10 cellular contexts compared by ENCODE assay signal in genomic region chr11:13487661-13488030, GRCh38. TPM values are rescaled to one million over a fixed set of nuclear protein-coding genes. Genes with fewer than 3 reads are reported as not detected.
A peak's percentile ranks its signal among the peaks of the same experiment; 100 is the strongest.
DNase-seq lines count a peak whose midpoint lies in the region; ATAC-seq and TF ChIP-seq lines count a peak whose summit lies in the region.
"Had no signal": no experiment of that assay in that cellular context is flagged by ENCODE, and none has a peak within 500 bp of the region (broad histone marks: within the 10 kb centered on the region; RNA-seq: fewer than 3 reads in every experiment).

No MANE protein-coding gene starts in this region.

- POLR2A ChIA-PET in CD8-positive, alpha-beta memory T cell (lab: Charles Lee): interaction anchor here (1.2 kb wide), 1 partner anchor 24 kb away, joined by 4 read pairs; the partner anchor contains the start of gene BTBD10
- POLR2A ChIA-PET in naive thymus-derived CD4-positive, alpha-beta T cell (lab: Charles Lee): interaction anchor here (0.8 kb wide), 1 partner anchor 24 kb away, joined by 3 read pairs; no protein-coding TSS in a partner anchor

- no peaks in the 10 kb centered on the region for H3K36me3 ChIP-seq in CD8-positive, alpha-beta memory T cell (ENCODE audit: insufficient read depth, low read length)
- H3K36me3 ChIP-seq in brain microvascular endothelial cell (replicated peaks) (no peaks in the 10 kb centered on the region), aorta (ENCODE audit: control insufficient read depth in 1 of 2, insufficient read depth in 2 of 2, low read length in 1 of 2) (no peaks in the 10 kb centered on the region)
- no peaks in the 10 kb centered on the region for H3K36me3 ChIP-seq in naive thymus-derived CD4-positive, alpha-beta T cell (ENCODE audit: control insufficient read depth in 2 of 3, insufficient read depth in 3 of 3, low read length in 3 of 3)
- H3K36me3 ChIP-seq: SJSA1 had no signal

- no peaks in the 10 kb centered on the region for H3K36me3 Mint-ChIP-seq in CD8-positive, alpha-beta memory T cell
- no peaks in the 10 kb centered on the region for H3K36me3 Mint-ChIP-seq in naive thymus-derived CD4-positive, alpha-beta T cell

- peak overlapping the region; percentile 45 to 84 (median 81) for H3K4me3 Mint-ChIP-seq in CD8-positive, alpha-beta memory T cell
- H3K4me3 Mint-ChIP-seq in naive thymus-derived CD4-positive, alpha-beta T cell: peak overlapping the region; percentile 66 to 90 (median 76)

- in situ Hi-C loops in brain microvascular endothelial cell (cut with HindIII; ENCODE audit: low pct_ligation_motif_present, low sequenced_read_pairs): no loop called here

- CTCF ChIA-PET in CD8-positive, alpha-beta memory T cell (lab: Charles Lee): interaction anchor here (0.8 to 1.5 kb wide), 5 partner anchors 10 to 1720 kb away, joined by 3 to 11 read pairs (median 3); no protein-coding TSS in a partner anchor
- CTCF ChIA-PET in naive thymus-derived CD4-positive, alpha-beta T cell (lab: Charles Lee): interaction anchor here (0.8 to 1.5 kb wide), 4 partner anchors 10 to 761 kb away, joined by 3 to 7 read pairs (median 4); partner anchors contain the start of gene BTBD10

- H3K9me3 Mint-ChIP-seq in CD8-positive, alpha-beta memory T cell: peaks cover 0 to 5% (median 0%) of the 10 kb centered on the region in 5 donors
- peaks cover 0 to 11% (median 0%) of the 10 kb centered on the region in 11 donors for H3K9me3 Mint-ChIP-seq in naive thymus-derived CD4-positive, alpha-beta T cell

- intact Hi-C loops in naive thymus-derived CD4-positive, alpha-beta T cell (cut with micrococcal nuclease): loop anchor here (1.0 to 5.0 kb wide), 5 partner anchors 24 to 762 kb away; partner anchors contain the start of genes BTBD10 (in 2 of the 2) and FAR1 (in 1 of the 2)
- intact Hi-C loops in aorta (cut with DNase I): no loop called here

- no peak overlapping the region for H3K27ac ChIP-seq in CD8-positive, alpha-beta memory T cell (ENCODE audit: low read depth, low read length)
- H3K27ac ChIP-seq in brain microvascular endothelial cell (no peak overlapping the region), aorta (ENCODE audit: low read depth in 1 of 2, low read length in 2 of 2) (no peak overlapping the region)
- no peak overlapping the region for H3K27ac ChIP-seq in naive thymus-derived CD4-positive, alpha-beta T cell (ENCODE audit: low read depth, low read length)
- H3K27ac ChIP-seq: SJSA1 had no signal

- ATAC-seq in GM19351 (IDR thresholded peaks at IDR 0.05; ENCODE audit: unreplicated experiment) (peak; percentile 81), HG02970 (IDR thresholded peaks at IDR 0.05; ENCODE audit: low FRiP score, unreplicated experiment) (no peak), aorta (ENCODE audit: low FRiP score) (no peak)
- ATAC-seq in naive thymus-derived CD4-positive, alpha-beta T cell: peak; percentile 75

- no peaks in the 10 kb centered on the region for H3K27me3 ChIP-seq in CD8-positive, alpha-beta memory T cell (ENCODE audit: insufficient read depth, low read length, poor library complexity, severe bottlenecking)
- H3K27me3 ChIP-seq in brain microvascular endothelial cell (replicated peaks): no peaks in the 10 kb centered on the region
- no peaks in the 10 kb centered on the region for H3K27me3 ChIP-seq in naive thymus-derived CD4-positive, alpha-beta T cell (ENCODE audit: control insufficient read depth in 2 of 2, insufficient read depth in 2 of 2, low read length in 2 of 2)
- H3K27me3 ChIP-seq in aorta (ENCODE audit: control insufficient read depth in 1 of 2, insufficient read depth in 2 of 2, low read length in 1 of 2): peaks cover 0 to 2% of the 10 kb centered on the region in 2 donors
- H3K27me3 ChIP-seq: SJSA1 had no signal

- peak overlapping the region in 7 of 8 donors; percentile 9 to 88 (median 72) for H3K27ac Mint-ChIP-seq in CD8-positive, alpha-beta memory T cell
- peak overlapping the region in 6 of 9 donors; percentile 39 to 77 (median 74) for H3K27ac Mint-ChIP-seq in naive thymus-derived CD4-positive, alpha-beta T cell

- H3K27me3 Mint-ChIP-seq in CD8-positive, alpha-beta memory T cell: peaks cover 0 to 3% of the 10 kb centered on the region in 2 donors
- peaks cover 0 to 9% (median 2%) of the 10 kb centered on the region in 5 donors for H3K27me3 Mint-ChIP-seq in naive thymus-derived CD4-positive, alpha-beta T cell

- peaks cover 6 to 8% (median 6%) of the 10 kb centered on the region in 3 donors for H3K4me1 Mint-ChIP-seq in CD8-positive, alpha-beta memory T cell
- H3K4me1 Mint-ChIP-seq in naive thymus-derived CD4-positive, alpha-beta T cell: peaks cover 5 to 7% (median 6%) of the 10 kb centered on the region in 7 donors

- TF ChIP-seq CTCF in LNCAP (IDR thresholded peaks at IDR 0.05) (0 out of 2 replicates have a peak, but pooled peaks have one; percentile 20), brain microvascular endothelial cell (IDR thresholded peaks at IDR 0.05; ENCODE audit: low read depth, low read length, missing control alignments) (peak; percentile 42)

- H3K4me1 ChIP-seq in CD8-positive, alpha-beta memory T cell (ENCODE audit: insufficient read depth, low read length): no peaks in the 10 kb centered on the region
- H3K4me1 ChIP-seq in naive thymus-derived CD4-positive, alpha-beta T cell (ENCODE audit: control insufficient read depth in 2 of 2, insufficient read depth in 2 of 2, low read length in 2 of 2): peaks cover 0 to 4% of the 10 kb centered on the region in 2 donors
- H3K4me1 ChIP-seq in aorta (ENCODE audit: control insufficient read depth in 1 of 2, insufficient read depth in 2 of 2, low read length in 2 of 2): no peaks in the 10 kb centered on the region
- H3K4me1 ChIP-seq: SJSA1 had no signal

- no peaks in the 10 kb centered on the region for H3K9me3 ChIP-seq in CD8-positive, alpha-beta memory T cell (ENCODE audit: low read length)
- H3K9me3 ChIP-seq in naive thymus-derived CD4-positive, alpha-beta T cell (ENCODE audit: control insufficient read depth in 2 of 3, low read length in 3 of 3): no peaks in the 10 kb centered on the region
- peaks cover 1% of the 10 kb centered on the region for H3K9me3 ChIP-seq in aorta (ENCODE audit: control insufficient read depth, low read length)
- H3K9me3 ChIP-seq: SJSA1 had no signal

- peak in 3 of 5 donors; percentile 16 to 52 (median 51) for DNase-seq in CD8-positive, alpha-beta memory T cell
- peak; percentile 11 for DNase-seq in brain microvascular endothelial cell
- DNase-seq in naive thymus-derived CD4-positive, alpha-beta T cell: peak in 6 of 9 donors; percentile 14 to 41 (median 28)
- no peak for DNase-seq in GM19240 (ENCODE audit: insufficient read length, low spot score)
- DNase-seq in aorta: no peak

- peak overlapping the region; percentile 23 for H3K4me3 ChIP-seq in CD8-positive, alpha-beta memory T cell (ENCODE audit: low read length)
- H3K4me3 ChIP-seq in brain microvascular endothelial cell (ENCODE audit: low read depth, low read length): no peak overlapping the region
- peak overlapping the region; percentile 61 for H3K4me3 ChIP-seq in naive thymus-derived CD4-positive, alpha-beta T cell (ENCODE audit: low read length)
- no peak overlapping the region for H3K4me3 ChIP-seq in aorta (ENCODE audit: low read length in 2 of 2)
- H3K4me3 ChIP-seq: SJSA1 had no signal

- 51 to 54% methylated on average over 5 of the region's 5 CpGs for WGBS in aorta, 2 donors

RNA-seq across cellular contexts. Expression of gene PTH, which starts 8.2 kb away (rescaled TPM):
- not detected for total RNA-seq in CD8-positive, alpha-beta memory T cell
- polyA plus RNA-seq in CD8-positive, alpha-beta memory T cell: not detected
- not detected for total RNA-seq in naive thymus-derived CD4-positive, alpha-beta T cell
- not detected for polyA plus RNA-seq in naive thymus-derived CD4-positive, alpha-beta T cell
- not detected for total RNA-seq in aorta
- not detected for polyA plus RNA-seq in aorta
- total RNA-seq: pulmonary artery endothelial cell, SJSA1 had no signal

RNA-seq across cellular contexts. Expression of gene BTBD10, which starts 24.6 kb away (rescaled TPM):
- total RNA-seq in CD8-positive, alpha-beta memory T cell: 10 to 100 TPM; 24.1 to 27.3 TPM
- polyA plus RNA-seq in CD8-positive, alpha-beta memory T cell: 14.3 TPM
- 10 to 100 TPM; 16.3 to 25.2 (median 19.4) TPM for total RNA-seq in naive thymus-derived CD4-positive, alpha-beta T cell
- polyA plus RNA-seq in naive thymus-derived CD4-positive, alpha-beta T cell: 10 to 100 TPM in 1 of 2 donors, 1 to 10 TPM in 1; 9.7 to 11.8 TPM
- total RNA-seq in aorta: 10 to 100 TPM; 31.8 to 35.3 TPM
- polyA plus RNA-seq in aorta: 10 to 100 TPM; 19.2 to 28.0 TPM

Comparison
In these comparisons a context has a peak if more than half of its experiments do, and no peak if none do; other contexts are left out.
1. DNase-seq: peak in CD8-positive, alpha-beta memory T cell (3 of 5), brain microvascular endothelial cell (single experiment) and naive thymus-derived CD4-positive, alpha-beta T cell (6 of 9); none in GM19240 (single experiment) and aorta (0 of 2).
2. H3K4me3 ChIP-seq: peak in CD8-positive, alpha-beta memory T cell (single experiment) and naive thymus-derived CD4-positive, alpha-beta T cell (single experiment); none in brain microvascular endothelial cell (single experiment) and aorta (0 of 2).
3. ATAC-seq: peak in GM19351 (single experiment) and naive thymus-derived CD4-positive, alpha-beta T cell (single experiment); none in HG02970 (single experiment) and aorta (single experiment).
4. intact Hi-C loops: an anchor here in naive thymus-derived CD4-positive, alpha-beta T cell (1.0 to 5.0 kb wide); none called in aorta.